ENCODE assay signal across 16 cellular contexts in the genomic region with DNA sequence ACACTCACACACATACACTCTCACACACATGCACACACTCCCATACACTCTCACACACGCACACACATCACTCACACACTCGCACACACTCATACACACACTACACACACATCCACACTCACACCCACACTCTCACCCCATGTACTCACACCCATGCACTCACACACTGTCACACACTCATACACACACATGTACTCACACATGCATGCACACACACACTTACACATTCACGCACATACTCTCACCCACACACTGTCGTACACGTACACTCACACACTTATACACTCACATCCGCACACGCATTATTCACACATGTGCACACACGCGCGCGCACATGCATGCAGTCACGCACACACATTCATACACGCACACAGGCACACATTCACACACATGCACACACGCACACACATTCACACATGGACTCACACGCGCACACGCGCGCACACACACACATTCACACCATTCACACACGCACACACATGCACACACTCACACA. TPM values are rescaled to one million over a fixed set of nuclear protein-coding genes. Genes with fewer than 3 reads are reported as not detected.
DNase-seq lines count a peak whose midpoint lies in the region; TF ChIP-seq lines count a peak whose summit lies in the region.
"Had no signal": no experiment of that assay in that cellular context is flagged by ENCODE, and none has a peak within 500 bp of the region (broad histone marks: within the 10 kb centered on the region; RNA-seq: fewer than 3 reads in every experiment).

No MANE protein-coding gene starts in this region.

- no peaks in the 10 kb centered on the region for H3K27me3 Mint-ChIP-seq in CD4-positive, alpha-beta memory T cell
- H3K27me3 Mint-ChIP-seq in brain (peaks cover 2% of the 10 kb centered on the region), neural crest cell (ENCODE audit: low read depth) (no peaks in the 10 kb centered on the region)

- H3K4me3 Mint-ChIP-seq in CD4-positive, alpha-beta memory T cell = peak overlapping the region in 1 of 8 donors; percentile 17
- H3K4me3 Mint-ChIP-seq in brain = peak overlapping the region in 2 of 5 experiments; percentile 27 to 58
- H3K4me3 Mint-ChIP-seq in neural crest cell = peak overlapping the region; percentile 21

- POLR2A ChIA-PET in CD4-positive, alpha-beta memory T cell (lab: Charles Lee; ENCODE audit: partially characterized antibody) = no interaction called here
- POLR2A ChIA-PET in HEK293 (lab: Yijun Ruan, JAX) = no interaction called here

- peaks cover 51 to 61% of the 10 kb centered on the region in 2 donors for H3K36me3 Mint-ChIP-seq in CD4-positive, alpha-beta memory T cell
- H3K36me3 Mint-ChIP-seq in brain = no peaks in the 10 kb centered on the region
- H3K36me3 Mint-ChIP-seq in neural crest cell (ENCODE audit: low read depth) = peaks cover 3% of the 10 kb centered on the region

- intact Hi-C loops in CD4-positive, alpha-beta memory T cell (cut with micrococcal nuclease) = no loop called here

- no peak overlapping the region for H3K4me3 ChIP-seq in CD4-positive, alpha-beta memory T cell (ENCODE audit: low read length in 2 of 2)
- no peak overlapping the region for H3K4me3 ChIP-seq in HEK293 (ENCODE audit: low read depth, low read length)
- H3K4me3 ChIP-seq: SK-N-MC had no signal

- CTCF ChIA-PET in CD4-positive, alpha-beta memory T cell (lab: Charles Lee; ENCODE audit: partially characterized antibody) = interaction anchor here (1.0 kb wide), 1 partner anchor 19 kb away, joined by 5 read pairs; no protein-coding TSS in a partner anchor
- CTCF ChIA-PET in HEK293 (lab: Yijun Ruan, JAX) = no interaction called here

- no peaks in the 10 kb centered on the region for H3K27me3 ChIP-seq in CD4-positive, alpha-beta memory T cell (ENCODE audit: insufficient read depth, low read length)
- H3K27me3 ChIP-seq: BE2C had no signal

- H3K4me1 Mint-ChIP-seq in CD4-positive, alpha-beta memory T cell = peaks cover 13 to 21% (median 16%) of the 10 kb centered on the region in 4 donors
- H3K4me1 Mint-ChIP-seq in brain = peaks cover 50% of the 10 kb centered on the region
- H3K4me1 Mint-ChIP-seq in neural crest cell = peaks cover 65% of the 10 kb centered on the region

- no peak overlapping the region for H3K27ac ChIP-seq in CD4-positive, alpha-beta memory T cell (ENCODE audit: low read depth, low read length)
- no peak overlapping the region for H3K27ac ChIP-seq in HEK293 (ENCODE audit: extremely low read depth, low read depth, low read length)
- H3K27ac ChIP-seq: SK-N-MC had no signal

- H3K4me1 ChIP-seq in CD4-positive, alpha-beta memory T cell (ENCODE audit: insufficient read depth, low read length) = peaks cover 13% of the 10 kb centered on the region
- H3K4me1 ChIP-seq in HEK293 (ENCODE audit: control insufficient read depth, insufficient read depth, low read length) = peaks cover 6% of the 10 kb centered on the region; the same call in 1 of the 2 replicates

- TF ChIP-seq CTCF in HEK293 (tag by site-specific recombination; IDR thresholded peaks at IDR 0.05) = no peak
- no peak for TF ChIP-seq CTCF in brain (conservative IDR thresholded peaks at IDR 0.05)
- no peak for TF ChIP-seq CTCF in neural crest cell (conservative IDR thresholded peaks at IDR 0.05)

- peak overlapping the region in 5 of 7 donors; percentile 1 to 53 (median 7) for H3K27ac Mint-ChIP-seq in CD4-positive, alpha-beta memory T cell
- H3K27ac Mint-ChIP-seq in brain = peak overlapping the region; percentile 14 to 99 (median 24)
- peak overlapping the region; percentile 4 for H3K27ac Mint-ChIP-seq in neural crest cell (ENCODE audit: unreplicated experiment)

- no peaks in the 10 kb centered on the region for H3K9me3 Mint-ChIP-seq in CD4-positive, alpha-beta memory T cell
- H3K9me3 Mint-ChIP-seq in brain = no peaks in the 10 kb centered on the region
- H3K9me3 Mint-ChIP-seq in neural crest cell = no peaks in the 10 kb centered on the region

- peaks cover 60% of the 10 kb centered on the region for H3K36me3 ChIP-seq in CD4-positive, alpha-beta memory T cell (ENCODE audit: insufficient read depth, low read length)
- H3K36me3 ChIP-seq in HEK293 (ENCODE audit: control insufficient read depth in 2 of 2, insufficient read depth in 1 of 2, low read length in 2 of 2) = no peaks in the 10 kb centered on the region
- H3K36me3 ChIP-seq: BE2C had no signal

- no peak for DNase-seq in CD4-positive, alpha-beta memory T cell
- DNase-seq in neural crest cell (ENCODE audit: low read depth, low spot score) = no peak
- DNase-seq in stimulated activated CD4-positive, alpha-beta T cell treated with anti-CD3 and anti-CD28 coated beads, Interleukin-1b, Interleukin-23, amount 100 ng/mL, for 48 hours = no peak
- DNase-seq in KG1 (lab: John Stamatoyannopoulos, UW) = no peak
- DNase-seq in NCI-H524 treated with DMSO at 0.1 percent for 48 hours (lab: John Stamatoyannopoulos, UW) = no peak
- DNase-seq: BE2C, Karpas-422, NCI-H1105 treated with DMSO at 0.1 percent for 48 hours, NCI-H1930, NCI-H2171, NCI-H446 treated with DMSO at 0.1 percent for 48 hours, NCI-H82 had no signal

- no peaks in the 10 kb centered on the region for H3K9me3 ChIP-seq in CD4-positive, alpha-beta memory T cell (ENCODE audit: control insufficient read depth in 1 of 2, low read length in 2 of 2)
- H3K9me3 ChIP-seq in HEK293 (ENCODE audit: control insufficient read depth, insufficient read depth, low read depth, low read length) = no peaks in the 10 kb centered on the region
- H3K9me3 ChIP-seq: BE2C had no signal

TF ChIP-seq in HEK293, 187 proteins besides CTCF, POLR2A, EP300 and RAD21 (continues in another document):
- TF ChIP-seq ZNF776 (tag by site-specific recombination; IDR thresholded peaks at IDR 0.05; ENCODE audit: borderline replicate concordance) (peak; percentile 77; the same call in 1 of the 2 replicates), ZNF600 (tag by site-specific recombination; IDR thresholded peaks at IDR 0.05) (no peak), ZBTB48 (tag by site-specific recombination; IDR thresholded peaks at IDR 0.05) (0 out of 2 replicates have a peak, but pooled peaks have one; percentile 9), ZNF16 (tag by site-specific recombination; IDR thresholded peaks at IDR 0.05; ENCODE audit: low read depth) (no peak), YY2 (tag by site-specific recombination; IDR thresholded peaks at IDR 0.05) (0 out of 2 replicates have a peak, but pooled peaks have one; percentile 15)
- TF ChIP-seq, protein P1, sequence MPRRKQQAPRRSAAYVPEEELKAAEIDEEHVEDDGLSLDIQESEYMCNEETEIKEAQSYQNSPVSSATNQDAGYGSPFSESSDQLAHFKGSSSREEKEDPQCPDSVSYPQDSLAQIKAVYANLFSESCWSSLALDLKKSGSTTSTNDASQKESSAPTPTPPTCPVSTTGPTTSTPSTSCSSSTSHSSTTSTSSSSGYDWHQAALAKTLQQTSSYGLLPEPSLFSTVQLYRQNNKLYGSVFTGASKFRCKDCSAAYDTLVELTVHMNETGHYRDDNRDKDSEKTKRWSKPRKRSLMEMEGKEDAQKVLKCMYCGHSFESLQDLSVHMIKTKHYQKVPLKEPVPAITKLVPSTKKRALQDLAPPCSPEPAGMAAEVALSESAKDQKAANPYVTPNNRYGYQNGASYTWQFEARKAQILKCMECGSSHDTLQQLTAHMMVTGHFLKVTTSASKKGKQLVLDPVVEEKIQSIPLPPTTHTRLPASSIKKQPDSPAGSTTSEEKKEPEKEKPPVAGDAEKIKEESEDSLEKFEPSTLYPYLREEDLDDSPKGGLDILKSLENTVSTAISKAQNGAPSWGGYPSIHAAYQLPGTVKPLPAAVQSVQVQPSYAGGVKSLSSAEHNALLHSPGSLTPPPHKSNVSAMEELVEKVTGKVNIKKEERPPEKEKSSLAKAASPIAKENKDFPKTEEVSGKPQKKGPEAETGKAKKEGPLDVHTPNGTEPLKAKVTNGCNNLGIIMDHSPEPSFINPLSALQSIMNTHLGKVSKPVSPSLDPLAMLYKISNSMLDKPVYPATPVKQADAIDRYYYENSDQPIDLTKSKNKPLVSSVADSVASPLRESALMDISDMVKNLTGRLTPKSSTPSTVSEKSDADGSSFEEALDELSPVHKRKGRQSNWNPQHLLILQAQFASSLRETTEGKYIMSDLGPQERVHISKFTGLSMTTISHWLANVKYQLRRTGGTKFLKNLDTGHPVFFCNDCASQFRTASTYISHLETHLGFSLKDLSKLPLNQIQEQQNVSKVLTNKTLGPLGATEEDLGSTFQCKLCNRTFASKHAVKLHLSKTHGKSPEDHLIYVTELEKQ (tag by site-specific recombination; IDR thresholded peaks at IDR 0.05; ENCODE audit: borderline replicate concordance) = no peak
- TF ChIP-seq, protein P2, sequence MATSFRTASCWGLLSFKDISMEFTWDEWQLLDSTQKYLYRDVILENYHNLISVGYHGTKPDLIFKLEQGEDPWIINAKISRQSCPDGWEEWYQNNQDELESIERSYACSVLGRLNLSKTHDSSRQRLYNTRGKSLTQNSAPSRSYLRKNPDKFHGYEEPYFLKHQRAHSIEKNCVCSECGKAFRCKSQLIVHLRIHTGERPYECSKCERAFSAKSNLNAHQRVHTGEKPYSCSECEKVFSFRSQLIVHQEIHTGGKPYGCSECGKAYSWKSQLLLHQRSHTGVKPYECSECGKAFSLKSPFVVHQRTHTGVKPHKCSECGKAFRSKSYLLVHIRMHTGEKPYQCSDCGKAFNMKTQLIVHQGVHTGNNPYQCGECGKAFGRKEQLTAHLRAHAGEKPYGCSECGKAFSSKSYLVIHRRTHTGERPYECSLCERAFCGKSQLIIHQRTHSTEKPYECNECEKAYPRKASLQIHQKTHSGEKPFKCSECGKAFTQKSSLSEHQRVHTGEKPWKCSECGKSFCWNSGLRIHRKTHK (tag by site-specific recombination; IDR thresholded peaks at IDR 0.05) = no peak

RNA-seq across cellular contexts. Expression of a gene that starts 3.9 kb away (rescaled TPM):
- under 1 TPM in 1 of 2 experiments, not detected in 1; 0.32 TPM for total RNA-seq in CD4-positive, alpha-beta memory T cell
- not detected for polyA plus RNA-seq in CD4-positive, alpha-beta memory T cell
- 59.9 TPM for polyA plus RNA-seq in brain (ENCODE audit: insufficient read depth, low read depth, low replicate concordance)
- total RNA-seq in neural crest cell = 16.4 and 17.4 TPM in 2 replicates

RNA-seq across cellular contexts. Expression of a gene that starts 10.5 kb away (rescaled TPM):
- total RNA-seq in CD4-positive, alpha-beta memory T cell = 10 to 100 TPM; 11.2 to 11.8 TPM
- 1 to 10 TPM in 1 of 2 donors, under 1 TPM in 1; 0.72 to 1.2 TPM for polyA plus RNA-seq in CD4-positive, alpha-beta memory T cell
- 14.5 TPM for polyA plus RNA-seq in brain (ENCODE audit: insufficient read depth, low read depth, low replicate concordance)
- total RNA-seq in neural crest cell = 47.4 and 52.7 TPM in 2 replicates

RNA-seq across cellular contexts. Expression of a gene that starts 23.0 kb away (rescaled TPM):
- 1 to 10 TPM; 5.1 to 5.2 TPM for total RNA-seq in CD4-positive, alpha-beta memory T cell
- not detected for polyA plus RNA-seq in CD4-positive, alpha-beta memory T cell
- 4.8 TPM for polyA plus RNA-seq in brain (ENCODE audit: insufficient read depth, low read depth, low replicate concordance)
- total RNA-seq in neural crest cell = 21.2 and 22.2 TPM in 2 replicates

RNA-seq across cellular contexts. Expression of a gene that starts 28.4 kb away (rescaled TPM):
- 100 to 1,000 TPM; 285 to 291 TPM for total RNA-seq in CD4-positive, alpha-beta memory T cell
- 100 to 1,000 TPM; 251 to 456 TPM for polyA plus RNA-seq in CD4-positive, alpha-beta memory T cell
- polyA plus RNA-seq in brain (ENCODE audit: insufficient read depth, low read depth, low replicate concordance) = 13.7 TPM
- total RNA-seq in neural crest cell = 3.8 and 4.1 TPM in 2 replicates
- total RNA-seq: Daoy had no signal

RNA-seq across cellular contexts. Expression of a gene that starts 33.4 kb away (rescaled TPM):
- 1 to 10 TPM; 1.3 to 2.0 TPM for total RNA-seq in CD4-positive, alpha-beta memory T cell
- polyA plus RNA-seq in CD4-positive, alpha-beta memory T cell = under 1 TPM; 0.09 to 0.39 TPM
- 38.2 TPM for polyA plus RNA-seq in brain (ENCODE audit: insufficient read depth, low read depth, low replicate concordance)
- 67.9 and 71.7 TPM in 2 replicates for total RNA-seq in neural crest cell

Comparison
In these comparisons a context has a peak if more than half of its experiments do, and no peak if none do; other contexts are left out.
1. RNA of a gene that starts 3.9 kb away (total RNA-seq): 16.4 to 17.4 TPM in neural crest cell; 0.32 TPM in CD4-positive, alpha-beta memory T cell; every median in the first group is over 10 times any median in the second.
2. Peak in every context shown above with its lines, with median percentiles within 50 percentile points of each other: H3K27ac Mint-ChIP-seq.